8 cellular contexts compared by ENCODE assay signal in genomic region chr11:12109591-12110196, GRCh38. TPM values are rescaled to one million over a fixed set of nuclear protein-coding genes. Genes with fewer than 3 reads are reported as not detected.
A peak's percentile ranks its signal among the peaks of the same experiment; 100 is the strongest.
DNase-seq lines count a peak whose midpoint lies in the region; ATAC-seq, FAIRE-seq and TF ChIP-seq lines count a peak whose summit lies in the region.

No MANE protein-coding gene starts in this region.

- no peaks in the 10 kb centered on the region for H3F3A ChIP-seq in PC-3 (ENCODE audit: low read length, unreplicated experiment)
- H3F3A ChIP-seq in neural cell (ENCODE audit: insufficient read depth, low read length, poor library complexity, severe bottlenecking), result no peaks in the 10 kb centered on the region

- peak overlapping the region; percentile 75; the same call in 1 of the 2 replicates for H2BK15ac ChIP-seq in H1 (ENCODE audit: low read length)

- H3K79me2 ChIP-seq in PC-3 (ENCODE audit: low read length), result peaks cover 41% of the 10 kb centered on the region
- no peaks in the 10 kb centered on the region for H3K79me2 ChIP-seq in H1 (ENCODE audit: control insufficient read depth in 1 of 2, insufficient read depth in 2 of 2, low read length in 2 of 2)
- H3K79me2 ChIP-seq in neural cell (replicated peaks; ENCODE audit: insufficient read depth, low read length), result no peaks in the 10 kb centered on the region

- H4K20me1 ChIP-seq in BLaER1 treated with 17β-estradiol and CSF1 and Interleukin-3, amounts not matched to agents 10 nM and 100 nM, result peaks cover 0 to 7% (median 0%) of the 10 kb centered on the region in 11 experiments; a peak in 2 of 22 replicates
- peaks cover 28% of the 10 kb centered on the region for H4K20me1 ChIP-seq in PC-3 (ENCODE audit: low read length)
- peaks cover 0 to 1% of the 10 kb centered on the region in 2 experiments for H4K20me1 ChIP-seq in H1 (replicated peaks in 1 of 2; ENCODE audit: control insufficient read depth in 1 of 2, insufficient read depth in 2 of 2, low read length in 2 of 2)
- H4K20me1 ChIP-seq in neural cell (ENCODE audit: insufficient read depth), result no peaks in the 10 kb centered on the region

- intact Hi-C loops in PC-3 (cut with micrococcal nuclease), result loop anchor here (2.0 to 5.0 kb wide), 2 partner anchors 23 to 53 kb away; no protein-coding TSS in a partner anchor

- 0 out of 2 replicates have a peak overlapping the region, but pooled peaks have one; percentile 60 for H2BK12ac ChIP-seq in H1 (ENCODE audit: low read depth, low read length)

- POLR2A ChIA-PET in PC-3 (lab: Charles Lee; ENCODE audit: unreplicated experiment), result interaction anchor here (0.6 to 1.2 kb wide), 8 partner anchors 9 to 74 kb away, joined by 3 to 12 read pairs (median 6); no protein-coding TSS in a partner anchor
- POLR2A ChIA-PET in H1 (lab: Charles Lee; ENCODE audit: partially characterized antibody), result interaction anchor here (1.6 kb wide), 1 partner anchor 63 kb away, joined by 3 read pairs; no protein-coding TSS in a partner anchor

- H3K56ac ChIP-seq in H1 (replicated peaks; ENCODE audit: insufficient read length, low read depth, low read length), result no peak overlapping the region

- FAIRE-seq in H1 (lab: Jason Lieb, UNC), result no peak

- no peaks in the 10 kb centered on the region for H3K36me3 ChIP-seq in BLaER1 treated with 17β-estradiol and CSF1 and Interleukin-3, amounts not matched to agents 10 nM and 100 nM
- H3K36me3 ChIP-seq in PC-3 (ENCODE audit: low read depth, low read length) (peaks cover 7% of the 10 kb centered on the region; the same call in 1 of the 2 replicates), H1 (ENCODE audit: control insufficient read depth in 2 of 4, insufficient read depth in 4 of 4, low read length in 3 of 4) (no peaks in the 10 kb centered on the region), neural cell (ENCODE audit: insufficient read depth, low read length) (no peaks in the 10 kb centered on the region)

- H3K9ac ChIP-seq in BLaER1 treated with 17β-estradiol and CSF1 and Interleukin-3, amounts not matched to agents 10 nM and 100 nM, result peak overlapping the region; percentile 27 to 83 (median 66); a peak in 20 of 22 replicates
- peak overlapping the region; percentile 79 for H3K9ac ChIP-seq in PC-3 (ENCODE audit: low read length)
- H3K9ac ChIP-seq in H1 (replicated peaks in 1 of 4; ENCODE audit: extremely low read depth in 1 of 4, low read depth in 3 of 4, low read length in 3 of 4), result no peak overlapping the region
- peak overlapping the region; percentile 29 for H3K9ac ChIP-seq in neural cell (ENCODE audit: low read length)

- H3K4ac ChIP-seq in H1 (replicated peaks; ENCODE audit: insufficient read length, low read depth, low read length), result no peak overlapping the region

- H4K91ac ChIP-seq in H1 (replicated peaks; ENCODE audit: insufficient read length, low read length), result no peak overlapping the region

- ATAC-seq in PC-3 (no peak), GM18907 (IDR thresholded peaks at IDR 0.05; ENCODE audit: unreplicated experiment) (no peak), HG03280 (IDR thresholded peaks at IDR 0.05; ENCODE audit: unreplicated experiment) (no peak)

- no peak overlapping the region for H3K14ac ChIP-seq in H1 (ENCODE audit: insufficient read length)

- H2AK5ac ChIP-seq in H1 (ENCODE audit: low read depth, low read length), result no peak overlapping the region

- DNase-seq in PC-3, result no peak
- no peak for DNase-seq in H1 (ENCODE audit: low read depth in 1 of 2, low spot score in 2 of 2)
- DNase-seq in NCI-H1417 treated with DMSO at 0.1 percent for 48 hours (lab: John Stamatoyannopoulos, UW), result no peak
- DNase-seq in NCI-H446 treated with DMSO at 0.1 percent for 48 hours (lab: John Stamatoyannopoulos, UW), result no peak

- no peak overlapping the region; the same call in 1 of the 2 replicates for H2BK5ac ChIP-seq in H1 (ENCODE audit: low read depth, low read length)

- H3K27me3 ChIP-seq in BLaER1 treated with 17β-estradiol and CSF1 and Interleukin-3, amounts not matched to agents 10 nM and 100 nM, result peaks cover 5 to 10% (median 7%) of the 10 kb centered on the region in 11 experiments; a peak in 11 of 22 replicates
- H3K27me3 ChIP-seq in PC-3 (ENCODE audit: low read length) (no peaks in the 10 kb centered on the region), H1 (replicated peaks in 1 of 4; ENCODE audit: control insufficient read depth in 3 of 4, extremely low read depth in 1 of 4, insufficient read depth in 3 of 4, low read length in 3 of 4) (peaks cover 0 to 35% (median 30%) of the 10 kb centered on the region in 4 experiments; a peak in 5 of 7 replicates), neural cell (ENCODE audit: insufficient read depth, low read depth, low read length) (peaks cover 29% of the 10 kb centered on the region)

- H3K18ac ChIP-seq in H1 (ENCODE audit: extremely low read depth, low read length), result peak overlapping the region; percentile 83; the same call in 1 of the 2 replicates

- TF ChIP-seq POLR2A in H1 (IDR thresholded peaks at IDR 0.05; ENCODE audit: control extremely low read depth in 1 of 2, low read depth in 2 of 2, low read length in 2 of 2), result no peak

- no peak overlapping the region for H4K5ac ChIP-seq in H1 (ENCODE audit: insufficient read length, low read depth, low read length)

- no peak for TF ChIP-seq CTCF in PC-3 (conservative IDR thresholded peaks at IDR 0.05; ENCODE audit: low read depth, low read length)
- TF ChIP-seq CTCF in H1 (IDR thresholded peaks at IDR 0.05; ENCODE audit: control extremely low read depth in 1 of 3, insufficient read depth in 1 of 3, low read depth in 1 of 3, low read length in 3 of 3), result no peak
- no peak for TF ChIP-seq CTCF in neural cell (IDR thresholded peaks at IDR 0.05; ENCODE audit: poor library complexity, severe bottlenecking)

- H2AFZ ChIP-seq in PC-3 (ENCODE audit: low read length), result peak overlapping the region; percentile 89
- peak overlapping the region; percentile 85 for H2AFZ ChIP-seq in H1 (ENCODE audit: low read length)
- H2AFZ ChIP-seq in neural cell (ENCODE audit: low read depth, low read length), result no peak overlapping the region

- TSS peak; percentile 90 for BruUV-seq in PC-3 (replicated peaks; lab: Mats Ljungman, UMichigan)

- no peak overlapping the region for H4K8ac ChIP-seq in H1 (ENCODE audit: extremely low read depth, insufficient read depth, low read length)

- H3K4me3 ChIP-seq in BLaER1 treated with 17β-estradiol and CSF1 and Interleukin-3, amounts not matched to agents 10 nM and 100 nM, result peak overlapping the region; percentile 27 to 68 (median 57)
- peak overlapping the region; percentile 93 for H3K4me3 ChIP-seq in PC-3 (ENCODE audit: low read length)
- H3K4me3 ChIP-seq in H1 (ENCODE audit: extremely low read depth in 1 of 4, insufficient read depth in 2 of 4, low read depth in 3 of 4, low read length in 4 of 4), result peak overlapping the region; percentile 33 to 71 (median 43)
- H3K4me3 ChIP-seq in neural cell (ENCODE audit: low read length), result peak overlapping the region; percentile 76

- H3K4me1 ChIP-seq in BLaER1 treated with 17β-estradiol and CSF1 and Interleukin-3, amounts not matched to agents 10 nM and 100 nM, result peaks cover 38 to 58% (median 45%) of the 10 kb centered on the region in 10 experiments
- peaks cover 26% of the 10 kb centered on the region for H3K4me1 ChIP-seq in PC-3 (ENCODE audit: insufficient read depth, low read length)
- peaks cover 0 to 10% (median 4%) of the 10 kb centered on the region in 4 experiments; a peak in 5 of 7 replicates for H3K4me1 ChIP-seq in H1 (replicated peaks in 1 of 4; ENCODE audit: control insufficient read depth in 3 of 4, insufficient read depth in 4 of 4, low read length in 3 of 4)

- H2BK20ac ChIP-seq in H1 (ENCODE audit: low read length), result no peak overlapping the region

- H3K23ac ChIP-seq in H1 (ENCODE audit: insufficient read length), result no peak overlapping the region

- peak overlapping the region in 5 of 11 experiments; percentile 14 to 42 (median 31); a peak in 7 of 22 replicates for H3K27ac ChIP-seq in BLaER1 treated with 17β-estradiol and CSF1 and Interleukin-3, amounts not matched to agents 10 nM and 100 nM
- H3K27ac ChIP-seq in PC-3 (ENCODE audit: low read length), result peak overlapping the region; percentile 54
- H3K27ac ChIP-seq in H1 (ENCODE audit: low read depth, low read length), result no peak overlapping the region
- H3K27ac ChIP-seq in neural cell (ENCODE audit: low read length), result no peak overlapping the region

- H3K23me2 ChIP-seq in H1 (ENCODE audit: low read depth, low read length), result peaks cover 12% of the 10 kb centered on the region

- H3K9me2 ChIP-seq in PC-3 (replicated peaks; ENCODE audit: low read length) (no peaks in the 10 kb centered on the region), neural cell (ENCODE audit: insufficient read depth, low read length) (no peaks in the 10 kb centered on the region)

- WGBS in H1 (ENCODE audit: extremely low coverage in 1 of 2, insufficient coverage in 1 of 2, insufficient read length in 1 of 2, insufficient replicate concordance in 2 of 2, low coverage in 1 of 2, low lambda C conversion rate in 2 of 2, missing lambda C conversion rate in 1 of 2), 2 experiments, result 42% methylated on average over 7 of the region's 7 CpGs; no CpG with 5 or more reads in 1 of the 2 experiments

- no peaks in the 10 kb centered on the region for H3K9me3 ChIP-seq in BLaER1 treated with 17β-estradiol and CSF1 and Interleukin-3, amounts not matched to agents 10 nM and 100 nM (replicated peaks in 1 of 11)
- H3K9me3 ChIP-seq in PC-3 (ENCODE audit: low read length) (no peaks in the 10 kb centered on the region), H1 (ENCODE audit: insufficient read depth in 2 of 2, low read depth in 1 of 2, low read length in 1 of 2) (no peaks in the 10 kb centered on the region), neural cell (ENCODE audit: low read length) (no peaks in the 10 kb centered on the region)

- no peaks in the 10 kb centered on the region for H3K79me1 ChIP-seq in H1 (ENCODE audit: low read depth, low read length)

- CTCF ChIA-PET in PC-3 (lab: Charles Lee), result no interaction called here
- CTCF ChIA-PET in H1 (lab: Charles Lee; ENCODE audit: partially characterized antibody), result interaction anchor here (0.9 to 3.1 kb wide), 11 partner anchors 9 to 171 kb away, joined by 3 to 11 read pairs (median 5); no protein-coding TSS in a partner anchor

- peak overlapping the region; percentile 76 to 99 (median 92) for H3K4me2 ChIP-seq in BLaER1 treated with 17β-estradiol and CSF1 and Interleukin-3, amounts not matched to agents 10 nM and 100 nM
- H3K4me2 ChIP-seq in PC-3 (ENCODE audit: low read length) (peak overlapping the region; percentile 97), H1 (ENCODE audit: insufficient read depth in 1 of 2, low read depth in 2 of 2, low read length in 2 of 2) (peak overlapping the region; percentile 72 to 95), neural cell (ENCODE audit: low read length) (peak overlapping the region; percentile 62)

- no peak overlapping the region for H2BK120ac ChIP-seq in H1 (replicated peaks; ENCODE audit: low read depth, low read length)

- TF ChIP-seq EP300 in H1 (IDR thresholded peaks at IDR 0.05; ENCODE audit: borderline replicate concordance in 1 of 2, low read depth in 2 of 2, low read length in 2 of 2), result no peak
- TF ChIP-seq EP300 in neural cell (conservative IDR thresholded peaks at IDR 0.05; ENCODE audit: poor library complexity, severe bottlenecking), result no peak

- TF ChIP-seq RAD21 in H1 (IDR thresholded peaks at IDR 0.05 in 1 of 2, conservative IDR thresholded peaks at IDR 0.05 in 1 of 2; ENCODE audit: low read depth in 2 of 2, low read length in 2 of 2) (no peak), neural cell (conservative IDR thresholded peaks at IDR 0.05) (no peak)

RNA-seq across cellular contexts. Expression of gene MICAL2, which starts 0.7 kb away (rescaled TPM):
- 50.1 and 62.9 TPM in 2 replicates for total RNA-seq in PC-3 (2014; rRNA removed)
- 4.1 and 4.2 TPM in 2 replicates for total RNA-seq in H1 (2021; fragmentation: NEBNext Ultra II Directional; extraction: Animal tissue kit (Norgen Biotek cat#: 25700))
- 1.3 and 1.6 TPM in 2 replicates for polyA plus RNA-seq in H1 (2011; rRNA removed)
- polyA plus RNA-seq in H1 (2011; cell fraction: cytosol; rRNA removed), result 1.7 TPM
- polyA plus RNA-seq in H1 (2011; cell fraction: nucleus; rRNA removed), result 3.0 TPM
- polyA plus RNA-seq in H1 (2012, experiment 1 of 2), result 1.4 to 2.5 TPM (median 1.6 TPM) in 4 replicates
- 5.1 TPM for polyA plus RNA-seq in H1 (2012, experiment 2 of 2)
- 0.67 TPM for polyA plus RNA-seq in H1 (2013, experiment 1 of 2)
- 0.79 TPM for polyA plus RNA-seq in H1 (2013, experiment 2 of 2)
- polyA minus RNA-seq in H1 (2011; rRNA and poly(A)+ RNA removed), result 3.9 and 4.4 TPM in 2 replicates
- 3.2 TPM for polyA minus RNA-seq in H1 (2011; cell fraction: cytosol; rRNA and poly(A)+ RNA removed)
- polyA minus RNA-seq in H1 (2011; cell fraction: nucleus; rRNA and poly(A)+ RNA removed), result 6.5 TPM
- polyA plus RNA-seq in neural cell, result 1.4 and 2.2 TPM in 2 replicates
- polyA minus RNA-seq in neural cell, result 1.7 and 4.6 TPM in 2 replicates

Comparison
In these comparisons a context has a peak if more than half of its experiments do, and no peak if none do; other contexts are left out.
1. H3K4me3 ChIP-seq: peak in every context shown above with its lines; median percentile 93 in PC-3; 76 in neural cell; 57 in BLaER1 treated with 17β-estradiol and CSF1 and Interleukin-3, amounts not matched to agents 10 nM and 100 nM; 43 in H1.
2. H3K9ac ChIP-seq: peak in BLaER1 treated with 17β-estradiol and CSF1 and Interleukin-3, amounts not matched to agents 10 nM and 100 nM (11 of 11), PC-3 (single experiment) and neural cell (single experiment); none in H1 (0 of 4).
3. Peak in every context shown above with its lines, with median percentiles within 50 percentile points of each other: H3K4me2 ChIP-seq.